ENCODE assay signal across 21 cellular contexts in the genomic region with DNA sequence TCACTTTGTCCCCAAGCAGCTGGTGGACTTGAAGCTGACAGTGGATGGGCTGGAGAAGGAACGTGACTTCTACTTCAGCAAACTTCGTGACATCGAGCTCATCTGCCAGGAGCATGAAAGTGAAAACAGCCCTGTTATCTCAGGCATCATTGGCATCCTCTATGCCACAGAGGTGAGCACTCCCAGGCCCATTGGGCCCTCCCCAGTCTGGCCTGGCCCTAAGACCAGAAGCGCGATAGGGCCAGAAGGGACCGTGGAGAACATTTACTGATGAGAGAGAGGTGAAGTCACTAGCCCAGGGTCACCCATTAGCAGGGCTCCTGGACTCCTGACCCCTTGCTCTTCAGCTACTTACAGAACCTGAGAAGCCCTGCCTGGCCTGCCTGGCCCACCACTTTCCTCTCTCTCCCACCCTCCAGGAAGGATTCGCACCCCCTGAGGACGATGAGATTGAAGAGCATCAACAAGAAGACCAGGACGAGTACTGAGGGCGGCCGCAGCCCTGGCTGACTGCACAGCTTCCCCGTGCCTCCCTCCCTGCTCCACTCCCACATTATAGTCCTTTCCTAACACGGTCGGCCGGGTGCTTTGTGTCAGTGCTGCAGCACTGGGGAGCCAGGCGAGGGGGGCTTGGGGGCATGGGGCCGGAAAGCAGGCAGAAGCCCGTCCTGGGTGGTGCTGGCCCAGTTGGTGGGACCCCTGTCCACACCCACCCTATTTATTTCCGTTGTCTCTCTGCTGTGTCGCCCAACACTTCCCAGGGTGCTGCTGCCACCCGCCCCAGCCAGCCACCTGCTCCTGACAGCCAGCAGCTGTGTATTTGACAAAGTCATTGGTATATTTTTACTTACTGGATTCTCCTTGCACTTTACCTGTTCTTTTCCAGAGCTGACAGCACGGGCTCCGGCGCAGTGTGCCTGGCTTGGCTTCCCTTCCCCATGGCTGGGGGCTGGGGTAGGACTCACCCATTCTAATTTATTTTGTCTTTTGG. TPM values are rescaled to one million over a fixed set of nuclear protein-coding genes. Genes with fewer than 3 reads are reported as not detected.
DNase-seq lines count a peak whose midpoint lies in the region; ATAC-seq and TF ChIP-seq lines count a peak whose summit lies in the region.
"Had no signal": no experiment of that assay in that cellular context is flagged by ENCODE, and none has a peak within 500 bp of the region (broad histone marks: within the 10 kb centered on the region; RNA-seq: fewer than 3 reads in every experiment).

No MANE protein-coding gene starts in this region.

- H3K9ac ChIP-seq in MM.1S (ENCODE audit: low read length): no peak overlapping the region

- H3K4me3 Mint-ChIP-seq in T-helper 1 cell treated with Interleukin-12 subunit alpha and Interleukin-12 subunit beta and Interleukin-4 antibody, amounts not matched to agents 30 μg/mL and 1 μg/mL, for 36 hours: no peak overlapping the region
- H3K4me3 Mint-ChIP-seq in endothelial cell (ENCODE audit: unreplicated experiment) (peak overlapping the region; percentile 66), neural crest cell (no peak overlapping the region)
- H3K4me3 Mint-ChIP-seq: CD14-positive monocyte, HFFc6 had no signal

- ATAC-seq in GM21619 (IDR thresholded peaks at IDR 0.05; ENCODE audit: unreplicated experiment): no peak

- TF ChIP-seq CTCF in HEK293 (tag by site-specific recombination; IDR thresholded peaks at IDR 0.05) (no peak), endothelial cell (IDR thresholded peaks at IDR 0.05; ENCODE audit: unreplicated experiment) (no peak), neural crest cell (conservative IDR thresholded peaks at IDR 0.05) (no peak), MM.1S (IDR thresholded peaks at IDR 0.05; ENCODE audit: low read length) (no peak)

- H3K4me1 Mint-ChIP-seq in T-helper 1 cell treated with Interleukin-12 subunit alpha and Interleukin-12 subunit beta and Interleukin-4 antibody, amounts not matched to agents 30 μg/mL and 1 μg/mL, for 36 hours (ENCODE audit: low read depth): peaks cover 14% of the 10 kb centered on the region
- H3K4me1 Mint-ChIP-seq in endothelial cell (ENCODE audit: unreplicated experiment) (no peaks in the 10 kb centered on the region), neural crest cell (peaks cover 17% of the 10 kb centered on the region)

- POLR2A ChIA-PET in HEK293 (lab: Yijun Ruan, JAX): interaction anchor here (0.9 to 1.6 kb wide), 2 partner anchors 15 to 24 kb away, joined by 3 to 4 read pairs; no protein-coding TSS in a partner anchor

- H3K27ac ChIP-seq in HEK293 (ENCODE audit: extremely low read depth, low read depth, low read length) (no peak overlapping the region), MM.1S (ENCODE audit: low read length) (no peak overlapping the region)
- H3K27ac ChIP-seq: 22Rv1 had no signal

- H3K9me3 ChIP-seq in HEK293 (ENCODE audit: control insufficient read depth, insufficient read depth, low read depth, low read length): no peaks in the 10 kb centered on the region
- H3K9me3 ChIP-seq in MM.1S (replicated peaks; ENCODE audit: insufficient read depth, low read length): no peaks in the 10 kb centered on the region
- H3K9me3 ChIP-seq: MG63 had no signal

- no peaks in the 10 kb centered on the region for H3K27me3 Mint-ChIP-seq in T-helper 1 cell treated with Interleukin-12 subunit alpha and Interleukin-12 subunit beta and Interleukin-4 antibody, amounts not matched to agents 30 μg/mL and 1 μg/mL, for 36 hours (ENCODE audit: low read depth)
- H3K27me3 Mint-ChIP-seq in endothelial cell (ENCODE audit: unreplicated experiment): peaks cover 10% of the 10 kb centered on the region
- H3K27me3 Mint-ChIP-seq in neural crest cell (ENCODE audit: low read depth): no peaks in the 10 kb centered on the region

- H3K4me3 ChIP-seq in HEK293 (ENCODE audit: low read depth, low read length) (no peak overlapping the region), MM.1S (ENCODE audit: low read length) (no peak overlapping the region)
- H3K4me3 ChIP-seq: MG63 had no signal

- peaks cover 7 to 89% of the 10 kb centered on the region in 2 experiments; a peak in 2 of 3 replicates for H3K36me3 ChIP-seq in HEK293 (ENCODE audit: control insufficient read depth in 2 of 2, insufficient read depth in 1 of 2, low read length in 2 of 2)
- H3K36me3 ChIP-seq in MM.1S (replicated peaks; ENCODE audit: insufficient read depth, low read length): no peaks in the 10 kb centered on the region

- no peaks in the 10 kb centered on the region for H4K20me1 ChIP-seq in MM.1S (ENCODE audit: insufficient read depth, low read length)

- no peaks in the 10 kb centered on the region for H3K9me2 ChIP-seq in MM.1S (replicated peaks; ENCODE audit: insufficient read depth, low read length)

- no peaks in the 10 kb centered on the region for H3K27me3 ChIP-seq in MM.1S (replicated peaks; ENCODE audit: insufficient read depth, low read length)
- H3K27me3 ChIP-seq: MG63 had no signal

- no peaks in the 10 kb centered on the region for H3F3A ChIP-seq in MM.1S (ENCODE audit: insufficient read depth, low read length)

- H3K4me1 ChIP-seq in HEK293 (ENCODE audit: control insufficient read depth, insufficient read depth, low read length) (no peaks in the 10 kb centered on the region), MM.1S (ENCODE audit: low read length) (no peaks in the 10 kb centered on the region)

- no peak for DNase-seq in T-helper 1 cell
- no peak for DNase-seq in endothelial cell (ENCODE audit: low spot score)
- DNase-seq in neural crest cell (ENCODE audit: low read depth, low spot score): no peak
- DNase-seq in globus pallidus (ENCODE audit: low spot score): no peak
- DNase-seq in MM.1S: no peak
- DNase-seq: DMS79 treated with DMSO at 0.1 percent for 48 hours, HFFc6, Karpas-422, MG63, NCI-H1092, NCI-H1436 treated with DMSO at 0.1 percent for 48 hours, NCI-H2029 treated with DMSO at 0.1 percent for 48 hours, NCI-H510A treated with DMSO at 0.1 percent for 48 hours, NCI-H82, OCI-M1, SHP77 had no signal

- H3K27ac Mint-ChIP-seq in T-helper 1 cell treated with Interleukin-12 subunit alpha and Interleukin-12 subunit beta and Interleukin-4 antibody, amounts not matched to agents 30 μg/mL and 1 μg/mL, for 36 hours: peak overlapping the region; percentile 17
- H3K27ac Mint-ChIP-seq in endothelial cell (ENCODE audit: unreplicated experiment) (no peak overlapping the region), neural crest cell (ENCODE audit: unreplicated experiment) (peak overlapping the region; percentile 71)
- H3K27ac Mint-ChIP-seq: HFFc6 had no signal

- CTCF ChIA-PET in HEK293 (lab: Yijun Ruan, JAX): interaction anchor here (0.6 to 2.0 kb wide), 4 partner anchors 9 to 64 kb away, joined by 3 to 7 read pairs (median 6); no protein-coding TSS in a partner anchor

- no peaks in the 10 kb centered on the region for H3K9me3 Mint-ChIP-seq in T-helper 1 cell treated with Interleukin-12 subunit alpha and Interleukin-12 subunit beta and Interleukin-4 antibody, amounts not matched to agents 30 μg/mL and 1 μg/mL, for 36 hours
- H3K9me3 Mint-ChIP-seq in endothelial cell (ENCODE audit: unreplicated experiment): no peaks in the 10 kb centered on the region
- no peaks in the 10 kb centered on the region for H3K9me3 Mint-ChIP-seq in neural crest cell
- H3K9me3 Mint-ChIP-seq: HFFc6 had no signal

- no peaks in the 10 kb centered on the region for H3K79me2 ChIP-seq in MM.1S (ENCODE audit: low read length)

- H3K4me2 ChIP-seq in MM.1S (ENCODE audit: low read depth, low read length): no peak overlapping the region

- peaks cover 12% of the 10 kb centered on the region for H3K36me3 Mint-ChIP-seq in T-helper 1 cell treated with Interleukin-12 subunit alpha and Interleukin-12 subunit beta and Interleukin-4 antibody, amounts not matched to agents 30 μg/mL and 1 μg/mL, for 36 hours (ENCODE audit: low read depth)
- peaks cover 8% of the 10 kb centered on the region for H3K36me3 Mint-ChIP-seq in endothelial cell (ENCODE audit: low read depth, unreplicated experiment)
- peaks cover 5% of the 10 kb centered on the region for H3K36me3 Mint-ChIP-seq in neural crest cell (ENCODE audit: low read depth)

- H2AFZ ChIP-seq in MM.1S (ENCODE audit: low read length): no peak overlapping the region

TF ChIP-seq in HEK293, 187 proteins besides CTCF, POLR2A, EP300 and RAD21:
- TF ChIP-seq SCRT2 (tag by site-specific recombination; IDR thresholded peaks at IDR 0.05) (0 out of 2 replicates have a peak, but pooled peaks have one; percentile 5), EGR2 (tag by site-specific recombination; IDR thresholded peaks at IDR 0.05; ENCODE audit: low read depth) (no peak)

RNA-seq across cellular contexts. Expression of a gene that starts 6.6 kb away (rescaled TPM):
- total RNA-seq in endothelial cell (ENCODE audit: unreplicated experiment): 55.3 TPM
- 54.0 and 55.2 TPM in 2 replicates for total RNA-seq in neural crest cell

RNA-seq across cellular contexts. Expression of a gene that starts 25.3 kb away (rescaled TPM):
- total RNA-seq in endothelial cell (ENCODE audit: unreplicated experiment) (32.5 TPM), neural crest cell (67.2 and 67.7 TPM in 2 replicates)

RNA-seq across cellular contexts. Expression of a gene that starts 45.3 kb away (rescaled TPM):
- 379 TPM for total RNA-seq in endothelial cell (ENCODE audit: unreplicated experiment)
- 232 and 236 TPM in 2 replicates for total RNA-seq in neural crest cell

RNA-seq across cellular contexts. Expression of a gene that starts 52.3 kb away (rescaled TPM):
- 2.1 TPM for total RNA-seq in endothelial cell (ENCODE audit: unreplicated experiment)
- total RNA-seq in neural crest cell: 22.6 and 24.1 TPM in 2 replicates

RNA-seq across cellular contexts. Expression of a gene that starts 55.7 kb away (rescaled TPM):
- total RNA-seq in endothelial cell (ENCODE audit: unreplicated experiment) (4.1 TPM), neural crest cell (16.3 and 17.5 TPM in 2 replicates)
